In genomic region chr12:105106621-105107020, GRCh38 we compare ENCODE assay signal across 8 cellular contexts. TPM values are rescaled to one million over a fixed set of nuclear protein-coding genes. Genes with fewer than 3 reads are reported as not detected.
DNase-seq lines count a peak whose midpoint lies in the region; ATAC-seq, FAIRE-seq and TF ChIP-seq lines count a peak whose summit lies in the region.

No MANE protein-coding gene starts in this region.

- H2AFZ ChIP-seq in neural cell (ENCODE audit: low read depth, low read length) = peak overlapping the region; percentile 93

- ATAC-seq in CD4-positive, alpha-beta T cell (ENCODE audit: poor library complexity) = no peak
- ATAC-seq in GM18867 (IDR thresholded peaks at IDR 0.05; ENCODE audit: unreplicated experiment) (no peak), GM21619 (IDR thresholded peaks at IDR 0.05; ENCODE audit: unreplicated experiment) (no peak), HG03439 (IDR thresholded peaks at IDR 0.05; ENCODE audit: unreplicated experiment) (no peak)

- H3K36me3 ChIP-seq in neural cell (ENCODE audit: insufficient read depth, low read length) = no peaks in the 10 kb centered on the region

- intact Hi-C loops in CD4-positive, alpha-beta T cell (cut with DNase I, micrococcal nuclease) = loop anchor here in 1 of 2 experiments (5.0 to 10.0 kb wide), 7 partner anchors 126 to 1986 kb away; partner anchors contain the start of genes C12orf75, CRY1, EID3 and HCFC2

- no peaks in the 10 kb centered on the region for H4K20me1 ChIP-seq in neural cell (ENCODE audit: insufficient read depth)

- H3K27ac ChIP-seq in CD4-positive, alpha-beta T cell (ENCODE audit: low read depth, low read length) = no peak overlapping the region
- H3K27ac ChIP-seq in coronary artery = no peak overlapping the region
- H3K27ac ChIP-seq in neural cell (ENCODE audit: low read length) = peak overlapping the region; percentile 74

- POLR2A ChIA-PET in CD4-positive, alpha-beta T cell (lab: Charles Lee) = interaction anchor here (1.4 to 1.8 kb wide), 2 partner anchors 386 to 969 kb away, joined by 4 to 17 read pairs; partner anchors contain the start of gene NFYB

- peaks cover 38% of the 10 kb centered on the region for H3K4me1 Mint-ChIP-seq in CD4-positive, alpha-beta T cell (ENCODE audit: low read depth)

- no peak for DNase-seq in CD4-positive, alpha-beta T cell
- DNase-seq in LoVo (ENCODE audit: low spot score) = peak; percentile 22
- DNase-seq in coronary artery (ENCODE audit: low spot score) = no peak
- DNase-seq in D721Med (ENCODE audit: insufficient read length, low spot score) = no peak

- peaks cover 24% of the 10 kb centered on the region for H3K36me3 Mint-ChIP-seq in CD4-positive, alpha-beta T cell (ENCODE audit: low read depth)

- H3K27me3 Mint-ChIP-seq in CD4-positive, alpha-beta T cell = peaks cover 38% of the 10 kb centered on the region

- no peak for TF ChIP-seq RAD21 in neural cell (conservative IDR thresholded peaks at IDR 0.05)

- FAIRE-seq in D721Med (lab: Jason Lieb, UNC) = no peak

- no peaks in the 10 kb centered on the region for H3K9me3 ChIP-seq in CD4-positive, alpha-beta T cell (ENCODE audit: control insufficient read depth, low read length)
- no peaks in the 10 kb centered on the region for H3K9me3 ChIP-seq in neural cell (ENCODE audit: low read length)

- no peaks in the 10 kb centered on the region for H3F3A ChIP-seq in neural cell (ENCODE audit: insufficient read depth, low read length, poor library complexity, severe bottlenecking)

- peak overlapping the region; percentile 80 for H3K9ac ChIP-seq in neural cell (ENCODE audit: low read length)

- TF ChIP-seq CTCF in CD4-positive, alpha-beta T cell (IDR thresholded peaks at IDR 0.05) = no peak
- no peak for TF ChIP-seq CTCF in coronary artery (IDR thresholded peaks at IDR 0.05)
- no peak for TF ChIP-seq CTCF in neural cell (IDR thresholded peaks at IDR 0.05; ENCODE audit: poor library complexity, severe bottlenecking)
- TF ChIP-seq CTCF in D721Med (IDR thresholded peaks at IDR 0.05; ENCODE audit: insufficient read depth, missing control alignments) = no peak

- peak overlapping the region; percentile 98 for H3K4me3 Mint-ChIP-seq in CD4-positive, alpha-beta T cell

- H3K4me2 ChIP-seq in neural cell (ENCODE audit: low read length) = peak overlapping the region; percentile 79

- peak overlapping the region; percentile 10 for H3K27ac Mint-ChIP-seq in CD4-positive, alpha-beta T cell

- CTCF ChIA-PET in CD4-positive, alpha-beta T cell (lab: Charles Lee) = interaction anchor here (1.0 kb wide), 1 partner anchor 725 kb away, joined by 3 read pairs; no protein-coding TSS in a partner anchor

- H3K4me3 ChIP-seq in coronary artery (peak overlapping the region; percentile 91), neural cell (ENCODE audit: low read length) (peak overlapping the region; percentile 95)

- no peak for TF ChIP-seq EP300 in neural cell (conservative IDR thresholded peaks at IDR 0.05; ENCODE audit: poor library complexity, severe bottlenecking)

- no peaks in the 10 kb centered on the region for H3K9me2 ChIP-seq in neural cell (ENCODE audit: insufficient read depth, low read length)

- H3K79me2 ChIP-seq in neural cell (replicated peaks; ENCODE audit: insufficient read depth, low read length) = peaks cover 35% of the 10 kb centered on the region

- H3K9me3 Mint-ChIP-seq in CD4-positive, alpha-beta T cell = no peaks in the 10 kb centered on the region

- H3K27me3 ChIP-seq in CD4-positive, alpha-beta T cell (ENCODE audit: control insufficient read depth, insufficient read depth, low read length) = peaks cover 9% of the 10 kb centered on the region
- no peaks in the 10 kb centered on the region for H3K27me3 ChIP-seq in neural cell (ENCODE audit: insufficient read depth, low read depth, low read length)

TF ChIP-seq in neural cell, 6 proteins besides CTCF, POLR2A, EP300 and RAD21:
- TF ChIP-seq SMC3 (conservative IDR thresholded peaks at IDR 0.05; ENCODE audit: poor library complexity) (no peak), POLR2AphosphoS5 (IDR thresholded peaks at IDR 0.05) (no peak), MXI1 (conservative IDR thresholded peaks at IDR 0.05; ENCODE audit: poor library complexity, severe bottlenecking) (no peak), EZH2 (IDR thresholded peaks at IDR 0.05; ENCODE audit: borderline replicate concordance, insufficient read depth, low read length, poor library complexity, severe bottlenecking) (no peak), REST (IDR thresholded peaks at IDR 0.05; ENCODE audit: borderline replicate concordance) (no peak), TAF1 (IDR thresholded peaks at IDR 0.05; ENCODE audit: low read depth) (no peak)

RNA-seq across cellular contexts. Expression of gene WASHC4, which starts 0.9 kb away (rescaled TPM):
- 10 to 100 TPM; 32.5 to 33.6 TPM for total RNA-seq in CD4-positive, alpha-beta T cell
- polyA plus RNA-seq in neural cell = 36.9 and 52.6 TPM in 2 replicates
- polyA minus RNA-seq in neural cell = 80.3 and 90.4 TPM in 2 replicates

RNA-seq across cellular contexts. Expression of gene ALDH1L2, which starts 22.4 kb away (rescaled TPM):
- total RNA-seq in CD4-positive, alpha-beta T cell = under 1 TPM in 1 of 2 experiments, not detected in 1; 0.03 TPM
- 0.35 and 1.0 TPM in 2 replicates for polyA plus RNA-seq in neural cell
- polyA minus RNA-seq in neural cell = 0.81 and 1.7 TPM in 2 replicates
